16 cellular contexts compared by ENCODE assay signal in genomic region chr5:169567079-169567478, GRCh38.
DNase-seq lines count a peak whose midpoint lies in the region; ATAC-seq and TF ChIP-seq lines count a peak whose summit lies in the region.
"Had no signal": no experiment of that assay in that cellular context is flagged by ENCODE, and none has a peak within 500 bp of the region (broad histone marks: within the 10 kb centered on the region; RNA-seq: fewer than 3 reads in every experiment).

No MANE protein-coding gene starts in this region.

- in situ Hi-C loops in ACHN (cut with HindIII; ENCODE audit: low pct_ligation_motif_present, low pct_unique_long_range_greater_than_20kb, low sequenced_read_pairs) = no loop called here

- H3K4me3 ChIP-seq in HEK293 (ENCODE audit: low read depth, low read length) = no peak overlapping the region
- H3K4me3 ChIP-seq in fibroblast of pulmonary artery (replicated peaks; ENCODE audit: low read depth, low read length) = no peak overlapping the region
- H3K4me3 ChIP-seq: thyroid gland had no signal

- DNase-seq in ACHN = peak; percentile 20
- DNase-seq in fibroblast of pulmonary artery (ENCODE audit: low read depth) = peak; percentile 51
- DNase-seq in NCI-H345 treated with DMSO at 0.1 percent for 48 hours (lab: John Stamatoyannopoulos, UW; ENCODE audit: unreplicated experiment) = no peak
- DNase-seq in inferior parietal cortex (ENCODE audit: extremely low spot score) = no peak
- DNase-seq: activated CD4-positive, CD25-positive, alpha-beta regulatory T cell; aorta; BE2C; DMS53; foreskin melanocyte; NCI-H2171; posterior cingulate gyrus had no signal

- no peak for TF ChIP-seq CTCF in HEK293 (tag by site-specific recombination; IDR thresholded peaks at IDR 0.05)
- TF ChIP-seq CTCF in fibroblast of pulmonary artery (IDR thresholded peaks at IDR 0.05; ENCODE audit: low read length, missing control alignments) = no peak

- H3K9me3 ChIP-seq in HEK293 (ENCODE audit: control insufficient read depth, insufficient read depth, low read depth, low read length) = no peaks in the 10 kb centered on the region
- H3K9me3 ChIP-seq: BE2C, thyroid gland had no signal

- H3K4me1 ChIP-seq in HEK293 (ENCODE audit: control insufficient read depth, insufficient read depth, low read length) = peaks cover 1% of the 10 kb centered on the region
- H3K4me1 ChIP-seq: BE2C had no signal

- POLR2A ChIA-PET in HEK293 (lab: Yijun Ruan, JAX) = no interaction called here

- ATAC-seq in SK-N-SH treated with all-trans-retinoic acid at 6 μM for 48 hours = 0 out of 3 replicates have a peak, but pooled peaks have one; percentile 59
- no peak for ATAC-seq in GM19328 (IDR thresholded peaks at IDR 0.05; ENCODE audit: unreplicated experiment)
- no peak for ATAC-seq in HG03378 (IDR thresholded peaks at IDR 0.05; ENCODE audit: unreplicated experiment)

- H3K36me3 ChIP-seq in HEK293 (ENCODE audit: control insufficient read depth in 2 of 2, insufficient read depth in 1 of 2, low read length in 2 of 2) = no peaks in the 10 kb centered on the region
- H3K36me3 ChIP-seq: BE2C, thyroid gland had no signal

- CTCF ChIA-PET in HEK293 (lab: Yijun Ruan, JAX) = interaction anchor here (1.4 kb wide), 1 partner anchor 10 kb away, joined by 4 read pairs; no protein-coding TSS in a partner anchor

- H3K27ac ChIP-seq in HEK293 (ENCODE audit: extremely low read depth, low read depth, low read length) = no peak overlapping the region
- H3K27ac ChIP-seq: thyroid gland had no signal

TF ChIP-seq in HEK293, 187 proteins besides CTCF, POLR2A, EP300 and RAD21:
- TF ChIP-seq REST (tag by site-specific recombination; IDR thresholded peaks at IDR 0.05) (peak; percentile 96), ZNF514 (tag by site-specific recombination; IDR thresholded peaks at IDR 0.05) (no peak)

TF ChIP-seq in SK-N-SH treated with all-trans-retinoic acid at 6 μM for 48 hours, 23 proteins besides CTCF, POLR2A, EP300 and RAD21:
- TF ChIP-seq BACH2 (CRISPR knock-in tag; IDR thresholded peaks at IDR 0.05; ENCODE audit: borderline replicate concordance) (no peak), RARB (CRISPR knock-in tag; IDR thresholded peaks at IDR 0.05) (no peak), CREB5 (CRISPR knock-in tag; IDR thresholded peaks at IDR 0.05; ENCODE audit: low read depth) (no peak), ZFP3 (CRISPR knock-in tag; IDR thresholded peaks at IDR 0.05) (no peak), ARNTL (CRISPR knock-in tag; IDR thresholded peaks at IDR 0.05; ENCODE audit: borderline replicate concordance, low read depth) (no peak), ESRRG (CRISPR knock-in tag; IDR thresholded peaks at IDR 0.05) (no peak), PPARA (CRISPR knock-in tag; IDR thresholded peaks at IDR 0.05; ENCODE audit: borderline replicate concordance) (no peak), ZNF70 (CRISPR knock-in tag; IDR thresholded peaks at IDR 0.05) (no peak), ZFP30 (CRISPR knock-in tag; IDR thresholded peaks at IDR 0.05) (no peak), TCF4 (CRISPR knock-in tag; IDR thresholded peaks at IDR 0.05; ENCODE audit: borderline replicate concordance) (no peak), OSR1 (CRISPR knock-in tag; IDR thresholded peaks at IDR 0.05) (no peak), TOX (CRISPR knock-in tag; IDR thresholded peaks at IDR 0.05; ENCODE audit: borderline replicate concordance) (no peak), PATZ1 (CRISPR knock-in tag; IDR thresholded peaks at IDR 0.05; ENCODE audit: borderline replicate concordance) (no peak)

Comparison
In these comparisons a context has a peak if more than half of its experiments do, and no peak if none do; other contexts are left out.
1. DNase-seq: peak in ACHN (single experiment) and fibroblast of pulmonary artery (single experiment); none in NCI-H345 treated with DMSO at 0.1 percent for 48 hours (single experiment) and inferior parietal cortex (single experiment).